In the genomic region with DNA sequence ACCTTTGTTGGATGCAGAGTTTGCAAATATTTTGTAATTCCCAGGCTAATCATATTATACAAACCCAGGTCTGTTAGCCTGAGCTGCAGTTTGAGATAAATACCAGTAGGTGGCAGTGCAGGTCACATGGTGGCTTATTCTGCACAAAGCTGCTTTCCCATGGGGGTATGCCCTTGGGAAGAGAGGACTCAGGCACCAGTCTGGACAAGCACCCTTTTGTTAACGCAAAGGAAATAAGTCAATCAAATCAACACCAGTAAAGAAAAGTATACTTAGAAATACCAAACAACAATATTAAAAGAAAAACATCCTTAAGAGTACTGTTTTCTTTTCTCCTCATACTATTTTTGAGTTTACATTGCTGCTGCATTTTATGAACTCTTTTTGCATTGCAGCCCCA, we compare ENCODE assay signal across 8 cellular contexts.
DNase-seq lines count a peak whose midpoint lies in the region; ATAC-seq and TF ChIP-seq lines count a peak whose summit lies in the region.

No MANE protein-coding gene starts in this region.

- H3K4me3 ChIP-seq in hepatocyte = no peak overlapping the region
- no peak overlapping the region for H3K4me3 ChIP-seq in testis
- no peak overlapping the region for H3K4me3 ChIP-seq in lower leg skin (ENCODE audit: low read depth, poor library complexity, severe bottlenecking)

- no peak overlapping the region for H3K27ac ChIP-seq in VCaP
- no peak overlapping the region for H3K27ac ChIP-seq in hepatocyte
- H3K27ac ChIP-seq in testis = no peak overlapping the region

- TF ChIP-seq POLR2A in testis (IDR thresholded peaks at IDR 0.05) = no peak
- TF ChIP-seq POLR2A in lower leg skin (IDR thresholded peaks at IDR 0.05) = no peak

- H3K79me2 ChIP-seq in hepatocyte = no peaks in the 10 kb centered on the region

- H3K9me3 ChIP-seq in hepatocyte (ENCODE audit: low read depth) (no peaks in the 10 kb centered on the region), testis (no peaks in the 10 kb centered on the region)

- H4K20me1 ChIP-seq in hepatocyte (ENCODE audit: insufficient read depth, poor library complexity, severe bottlenecking) = no peaks in the 10 kb centered on the region

- peak; percentile 60 for ATAC-seq in GM18498 (IDR thresholded peaks at IDR 0.05; ENCODE audit: unreplicated experiment)
- ATAC-seq in HG03097 (IDR thresholded peaks at IDR 0.05; ENCODE audit: low FRiP score, unreplicated experiment) = no peak

- intact Hi-C loops in testis (cut with DNase I; ENCODE audit: low total_unique reads) = no loop called here
- intact Hi-C loops in lower leg skin (cut with DNase I; ENCODE audit: low total_unique reads) = no loop called here

- DNase-seq in CMK (ENCODE audit: low read depth) (peak; percentile 21), LHCN-M2 (ENCODE audit: low read depth) (peak; percentile 69), hepatocyte (ENCODE audit: low spot score) (peak; percentile 62), testis (peak; percentile 50), lower leg skin (ENCODE audit: low spot score in 2 of 2) (no peak)

- H2AFZ ChIP-seq in hepatocyte = no peak overlapping the region

- no peak overlapping the region for H3K4me2 ChIP-seq in hepatocyte

- H3K36me3 ChIP-seq in hepatocyte (replicated peaks; ENCODE audit: insufficient read depth, low read depth) (no peaks in the 10 kb centered on the region), testis (ENCODE audit: low read depth, missing control alignments) (no peaks in the 10 kb centered on the region)

- H3K27me3 ChIP-seq in hepatocyte = no peaks in the 10 kb centered on the region
- no peaks in the 10 kb centered on the region for H3K27me3 ChIP-seq in testis

- 62% methylated on average over 1 of the region's 1 CpG for WGBS in hepatocyte (ENCODE audit: low lambda C conversion rate, missing lambda C conversion rate)
- 50 to 63% methylated on average over 1 of the region's 1 CpG for WGBS in testis, 2 donors
- 25 to 31% methylated on average over 1 of the region's 1 CpG for WGBS in lower leg skin, 2 donors

- H3K9me2 ChIP-seq in hepatocyte (replicated peaks; ENCODE audit: insufficient read depth) = no peaks in the 10 kb centered on the region

- no peaks in the 10 kb centered on the region for H3K4me1 ChIP-seq in hepatocyte (ENCODE audit: insufficient read depth)
- H3K4me1 ChIP-seq in testis = no peaks in the 10 kb centered on the region

- TF ChIP-seq CTCF in VCaP (conservative IDR thresholded peaks at IDR 0.05) (peak; percentile 92), hepatocyte (IDR thresholded peaks at IDR 0.05; ENCODE audit: poor library complexity) (peak; percentile 90), testis (IDR thresholded peaks at IDR 0.05) (peak; percentile 58 to 89 (median 78)), lower leg skin (IDR thresholded peaks at IDR 0.05) (peak in 1 of 3 donors; percentile 51)

Comparison
In these comparisons a context has a peak if more than half of its experiments do, and no peak if none do; other contexts are left out.
1. DNase-seq: peak in CMK (single experiment), LHCN-M2 (single experiment), hepatocyte (single experiment) and testis (single experiment); none in lower leg skin (0 of 2).